In genomic region chr21:33682992-33683627, GRCh38 we compare ENCODE assay signal across 9 cellular contexts. TPM values are rescaled to one million over a fixed set of nuclear protein-coding genes. Genes with fewer than 3 reads are reported as not detected.
DNase-seq lines count a peak whose midpoint lies in the region; ATAC-seq, FAIRE-seq and TF ChIP-seq lines count a peak whose summit lies in the region.
"Had no signal": no experiment of that assay in that cellular context is flagged by ENCODE, and none has a peak within 500 bp of the region (broad histone marks: within the 10 kb centered on the region; RNA-seq: fewer than 3 reads in every experiment).

No MANE protein-coding gene starts in this region.

- TF ChIP-seq CTCF in endothelial cell of umbilical vein (IDR thresholded peaks at IDR 0.05; ENCODE audit: extremely low read depth in 1 of 2, insufficient read depth in 1 of 2, low read depth in 1 of 2, low read length in 2 of 2) (no peak), pancreas (IDR thresholded peaks at IDR 0.05) (no peak)

- FAIRE-seq in G401.6 (lab: Jason Lieb, UNC) (peak; percentile 60), endothelial cell of umbilical vein (lab: Jason Lieb, UNC) (peak; percentile 81), pancreas (lab: Jason Lieb, UNC) (no peak)

- no peak overlapping the region for H3K27ac Mint-ChIP-seq in T-cell

- BruUV-seq in endothelial cell of umbilical vein (replicated peaks; lab: Mats Ljungman, UMichigan): no TSS peak

- H3K36me3 Mint-ChIP-seq in T-cell: no peaks in the 10 kb centered on the region

- H3K27ac ChIP-seq in endothelial cell of umbilical vein (ENCODE audit: insufficient read depth, low read depth, low read length) (peak overlapping the region; percentile 93), pancreas (peak overlapping the region in 2 of 4 donors; percentile 8 to 12)

- no peak overlapping the region for H3K4me3 ChIP-seq in endothelial cell of umbilical vein (replicated peaks in 1 of 3; ENCODE audit: insufficient read depth in 1 of 3, low read depth in 1 of 3, low read length in 3 of 3)
- H3K4me3 ChIP-seq in pancreas: no peak overlapping the region

- H3K9me1 ChIP-seq in endothelial cell of umbilical vein (replicated peaks; ENCODE audit: control insufficient read depth, extremely low read depth, insufficient read depth, low read length): no peaks in the 10 kb centered on the region

- H3K9me3 Mint-ChIP-seq in T-cell: no peaks in the 10 kb centered on the region

- CTCF ChIA-PET in endothelial cell of umbilical vein (lab: Charles Lee): interaction anchor here (0.8 to 1.2 kb wide), 3 partner anchors 15 to 27 kb away, joined by 3 to 6 read pairs (median 3); no protein-coding TSS in a partner anchor
- CTCF ChIA-PET in T-cell (lab: Charles Lee): no interaction called here

- H3K27me3 ChIP-seq in endothelial cell of umbilical vein (ENCODE audit: control insufficient read depth in 2 of 2, insufficient read depth in 2 of 2, low read length in 2 of 2) (no peaks in the 10 kb centered on the region), pancreas (no peaks in the 10 kb centered on the region)

- H3K4me1 ChIP-seq in endothelial cell of umbilical vein (ENCODE audit: control insufficient read depth, extremely low read depth, insufficient read depth, low read length): peaks cover 44% of the 10 kb centered on the region
- peaks cover 6 to 29% (median 28%) of the 10 kb centered on the region in 3 donors for H3K4me1 ChIP-seq in pancreas

- dilution Hi-C loops in endothelial cell of umbilical vein (cut with MboI; ENCODE audit: extremely low pct_ligation_motif_present, low sequenced_read_pairs): no loop called here

- POLR2A ChIA-PET in endothelial cell of umbilical vein (lab: Charles Lee): no interaction called here
- POLR2A ChIA-PET in T-cell (lab: Charles Lee): no interaction called here

- H3K4me3 Mint-ChIP-seq in T-cell: no peak overlapping the region

- TF ChIP-seq POLR2A in endothelial cell of umbilical vein (IDR thresholded peaks at IDR 0.05; ENCODE audit: low read depth, low read length): no peak

- peaks cover 77% of the 10 kb centered on the region for H3K79me2 ChIP-seq in endothelial cell of umbilical vein (ENCODE audit: control insufficient read depth, insufficient read depth, low read length)

- H4K20me1 ChIP-seq in endothelial cell of umbilical vein (replicated peaks; ENCODE audit: control insufficient read depth, extremely low read depth, insufficient read depth, low read length): no peaks in the 10 kb centered on the region

- 73 to 75% methylated on average over 4 of the region's 4 CpGs for WGBS in pancreas, 2 donors

- H3K4me2 ChIP-seq in endothelial cell of umbilical vein (ENCODE audit: insufficient read depth, low read length): peak overlapping the region; percentile 93

- peaks cover 4 to 10% of the 10 kb centered on the region in 2 donors for H3K27me3 Mint-ChIP-seq in T-cell

- H3K4me1 Mint-ChIP-seq in T-cell: no peaks in the 10 kb centered on the region

- ATAC-seq in pancreas: peak in 3 of 4 donors; percentile 40 to 46 (median 41)
- ATAC-seq in GM18520 (IDR thresholded peaks at IDR 0.05; ENCODE audit: unreplicated experiment): no peak
- no peak for ATAC-seq in T-cell (replicated peaks in 1 of 4)

- H2AFZ ChIP-seq in endothelial cell of umbilical vein (ENCODE audit: low read depth, low read length): no peak overlapping the region

- H3K9me3 ChIP-seq in endothelial cell of umbilical vein (replicated peaks; ENCODE audit: control insufficient read depth, insufficient read depth, low read length): no peaks in the 10 kb centered on the region
- no peaks in the 10 kb centered on the region for H3K9me3 ChIP-seq in pancreas

- intact Hi-C loops in endothelial cell of umbilical vein (cut with micrococcal nuclease): loop anchor here (1.0 kb wide), 3 partner anchors 26 to 78 kb away; partner anchors contain the start of gene ITSN1
- intact Hi-C loops in pancreas (cut with DNase I): no loop called here

- peak; percentile 54 for DNase-seq in NCI-H69 (lab: John Stamatoyannopoulos, UW)
- DNase-seq in endothelial cell of umbilical vein (ENCODE audit: low read depth, low spot score): peak; percentile 90
- no peak for DNase-seq in pancreas
- DNase-seq in cerebellum (ENCODE audit: low spot score): no peak
- DNase-seq in T-cell: no peak
- no peak for DNase-seq in D341Med (ENCODE audit: low spot score)
- DNase-seq: activated naive CD4-positive, alpha-beta T cell treated with anti-CD3 and anti-CD28 coated beads, Interleukin-2, amount 50 U/mL, for 16 hours had no signal

- no peaks in the 10 kb centered on the region for H3K36me3 ChIP-seq in endothelial cell of umbilical vein (ENCODE audit: control insufficient read depth in 2 of 2, extremely low read depth in 1 of 2, insufficient read depth in 2 of 2, low read length in 2 of 2)
- no peaks in the 10 kb centered on the region for H3K36me3 ChIP-seq in pancreas

- peak overlapping the region; percentile 75 for H3K9ac ChIP-seq in endothelial cell of umbilical vein (replicated peaks; ENCODE audit: extremely low read depth, insufficient read depth, low read length)

TF ChIP-seq in endothelial cell of umbilical vein, 7 proteins besides CTCF, POLR2A, EP300 and RAD21:
- TF ChIP-seq JUN (IDR thresholded peaks at IDR 0.05; ENCODE audit: borderline replicate concordance, insufficient read depth, insufficient read length, low read depth): peak; percentile 69
- no peak for TF ChIP-seq EZH2 (IDR thresholded peaks at IDR 0.05; ENCODE audit: borderline replicate concordance, low read depth, low read length, severe bottlenecking)
- TF ChIP-seq FOS (IDR thresholded peaks at IDR 0.05; ENCODE audit: borderline replicate concordance, insufficient read depth, low read length): peak; percentile 77
- TF ChIP-seq MAX (IDR thresholded peaks at IDR 0.05; ENCODE audit: insufficient read depth, insufficient read length): no peak
- TF ChIP-seq MYC (IDR thresholded peaks at IDR 0.05; ENCODE audit: low read depth, low read length): no peak
- TF ChIP-seq POLR2AphosphoS5 (IDR thresholded peaks at IDR 0.05; ENCODE audit: insufficient read depth, low read depth, low read length): peak; percentile 36
- peak; percentile 63 for TF ChIP-seq GATA2 (IDR thresholded peaks at IDR 0.05; ENCODE audit: insufficient read depth, insufficient read length, low read depth, low read length)

RNA-seq across cellular contexts. Expression of gene ITSN1, which starts 40.8 kb away (rescaled TPM):
- 86.8 and 91.9 TPM in 2 replicates for total RNA-seq in endothelial cell of umbilical vein
- 62.1 and 72.2 TPM in 2 replicates for polyA plus RNA-seq in endothelial cell of umbilical vein
- polyA plus RNA-seq in endothelial cell of umbilical vein (2011; cell fraction: cytosol; rRNA removed): 86.0 and 94.1 TPM in 2 replicates
- polyA plus RNA-seq in endothelial cell of umbilical vein (2011; cell fraction: nucleus; rRNA removed): 317 and 318 TPM in 2 replicates
- polyA plus RNA-seq in endothelial cell of umbilical vein (2012): 76.2 and 79.8 TPM in 2 replicates
- 140 TPM in 2 replicates for polyA minus RNA-seq in endothelial cell of umbilical vein
- polyA minus RNA-seq in endothelial cell of umbilical vein (2011; cell fraction: cytosol; rRNA and poly(A)+ RNA removed): 47.3 TPM
- 171 and 174 TPM in 2 replicates for polyA minus RNA-seq in endothelial cell of umbilical vein (2011; cell fraction: nucleus; rRNA and poly(A)+ RNA removed)
- total RNA-seq in pancreas: 10 to 100 TPM in 2 of 6 donors, 1 to 10 TPM in 4; 3.5 to 19.4 (median 7.5) TPM
- 1 to 10 TPM; 4.1 to 6.5 TPM for polyA plus RNA-seq in pancreas
- total RNA-seq in cerebellum: 83.7 TPM
- 1 to 10 TPM; 2.3 to 3.9 (median 3.0) TPM for total RNA-seq in T-cell

RNA-seq across cellular contexts. Expression of gene CRYZL1, which starts 41.6 kb away (rescaled TPM):
- total RNA-seq in endothelial cell of umbilical vein (41.1 and 42.1 TPM in 2 replicates), pancreas (10 to 100 TPM in 5 of 6 donors, 1 to 10 TPM in 1; 8.5 to 18.0 (median 13.9) TPM), cerebellum (52.4 TPM), T-cell (10 to 100 TPM; 26.5 to 58.3 (median 47.8) TPM)
- polyA plus RNA-seq in endothelial cell of umbilical vein (20.7 and 26.4 TPM in 2 replicates), pancreas (10 to 100 TPM; 12.2 to 23.0 TPM)
- polyA plus RNA-seq in endothelial cell of umbilical vein (2011; cell fraction: cytosol; rRNA removed): 30.0 and 36.2 TPM in 2 replicates
- 86.2 and 112 TPM in 2 replicates for polyA plus RNA-seq in endothelial cell of umbilical vein (2011; cell fraction: nucleus; rRNA removed)
- polyA plus RNA-seq in endothelial cell of umbilical vein (2012): 36.4 and 43.2 TPM in 2 replicates
- 48.5 and 54.1 TPM in 2 replicates for polyA minus RNA-seq in endothelial cell of umbilical vein
- 11.7 TPM for polyA minus RNA-seq in endothelial cell of umbilical vein (2011; cell fraction: cytosol; rRNA and poly(A)+ RNA removed)
- 54.9 and 75.3 TPM in 2 replicates for polyA minus RNA-seq in endothelial cell of umbilical vein (2011; cell fraction: nucleus; rRNA and poly(A)+ RNA removed)

Comparison
In these comparisons a context has a peak if more than half of its experiments do, and no peak if none do; other contexts are left out.
1. DNase-seq: peak in NCI-H69 (single experiment) and endothelial cell of umbilical vein (single experiment); none in pancreas (0 of 6), cerebellum (single experiment), T-cell (0 of 34) and D341Med (single experiment).
2. ATAC-seq: peak in pancreas (3 of 4); none in GM18520 (single experiment) and T-cell (0 of 4).